29 cellular contexts compared by ENCODE assay signal in the genomic region with DNA sequence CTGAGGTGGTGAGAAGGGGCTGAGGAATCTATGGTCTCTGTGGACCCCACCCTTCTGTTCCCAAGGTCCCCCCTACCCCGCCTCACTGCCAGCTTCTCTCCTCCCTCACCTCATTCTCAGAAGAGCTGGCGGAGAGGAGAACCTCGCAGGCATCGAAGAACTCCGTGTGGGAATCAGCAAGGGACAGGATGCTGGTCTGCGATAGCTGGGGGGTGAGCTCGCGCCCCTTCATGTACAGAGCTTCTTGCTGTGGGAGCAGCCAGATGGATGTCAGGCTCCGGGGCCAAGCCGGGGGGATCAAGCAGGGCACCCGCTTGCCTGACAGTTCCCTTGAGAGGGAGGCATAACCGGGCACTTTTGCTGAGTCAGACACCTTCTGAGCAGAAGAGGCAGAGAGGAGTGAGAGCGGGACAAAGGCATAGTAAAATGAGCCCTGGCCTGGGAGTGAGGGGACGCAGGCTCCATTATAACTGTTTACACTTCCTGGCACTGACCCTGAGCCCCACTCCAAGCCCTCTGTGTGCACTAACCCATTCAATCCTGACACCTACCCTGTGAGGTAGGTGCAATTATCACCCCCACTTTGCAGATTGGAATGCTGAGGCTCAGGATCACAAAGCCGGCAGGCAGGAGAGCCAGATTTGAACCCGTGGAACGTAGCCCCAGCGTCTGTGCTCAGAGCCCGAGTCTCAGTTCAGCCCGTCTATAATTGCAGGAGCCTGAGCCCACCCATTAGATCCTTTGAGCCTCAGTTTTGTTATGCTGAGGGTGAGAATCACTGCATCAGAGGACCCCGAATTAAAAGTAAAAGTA. TPM values are rescaled to one million over a fixed set of nuclear protein-coding genes. Genes with fewer than 3 reads are reported as not detected.
"Had no signal": no experiment of that assay in that cellular context is flagged by ENCODE, and none has a peak within 500 bp of the region (broad histone marks: within the 10 kb centered on the region; RNA-seq: fewer than 3 reads in every experiment).

No MANE protein-coding gene starts in this region.

- DNase-seq: activated CD4-positive, alpha-beta T cell treated with anti-CD3 and anti-CD28 coated beads for 36 hours; activated CD4-positive, CD25-positive, alpha-beta regulatory T cell; activated CD8-positive, alpha-beta memory T cell treated with anti-CD3 and anti-CD28 coated beads, Interleukin-2, amount 10 ng/mL, durations not matched to agents 7 days and 5 days; activated CD8-positive, alpha-beta T cell treated with anti-CD3 and anti-CD28 coated beads, Interleukin-2, amount 10 ng/mL, durations not matched to agents 7 days and 5 days; activated effector memory CD4-positive, alpha-beta T cell treated with anti-CD3 and anti-CD28 coated beads, Interleukin-2, amount 50 U/mL, for 16 hours; activated naive CD4-positive, alpha-beta T cell treated with anti-CD3 and anti-CD28 coated beads for 36 hours; amniotic stem cell; brain microvascular endothelial cell; central memory CD4-positive, alpha-beta T cell; dermis blood vessel endothelial cell; effector CD4-positive, alpha-beta T cell; gastrocnemius medialis; islet precursor cell; left ventricle myocardium inferior; occipital lobe; stimulated activated CD4-positive, alpha-beta T cell treated with anti-CD3 and anti-CD28 coated beads, Interleukin-4, amount 100 ng/mL, for 1 hour; substantia nigra; T-cell; thyroid gland; upper lobe of left lung had no signal

- H3K27me3 ChIP-seq: brain microvascular endothelial cell, gastrocnemius medialis, hepatocyte, thyroid gland, upper lobe of left lung had no signal

- H3K4me3 Mint-ChIP-seq: activated CD4-positive, alpha-beta T cell treated with anti-CD3 and anti-CD28 coated beads for 36 hours; activated CD8-positive, alpha-beta memory T cell treated with anti-CD3 and anti-CD28 coated beads, Interleukin-2, amount 10 ng/mL, durations not matched to agents 7 days and 5 days; activated CD8-positive, alpha-beta T cell treated with anti-CD3 and anti-CD28 coated beads, Interleukin-2, amount 10 ng/mL, durations not matched to agents 7 days and 5 days; activated naive CD4-positive, alpha-beta T cell treated with anti-CD3 and anti-CD28 coated beads for 36 hours; stimulated activated naive CD8-positive, alpha-beta T cell treated with anti-CD3 and anti-CD28 coated beads, Interleukin-15, Interleukin-2, amounts not matched to agents 100 ng/mL and 50 ng/mL, for 24 hours; T-cell; T-helper 2 cell treated with Interferon-gamma antibody and Interleukin-4, amounts not matched to agents 5 μg/mL and 100 μg/mL, for 36 hours had no signal

- H3K4me3 ChIP-seq: gastrocnemius medialis, hepatocyte, left ventricle myocardium inferior, lung, thyroid gland, upper lobe of left lung had no signal

- H3K9me3 ChIP-seq: gastrocnemius medialis, left ventricle myocardium inferior, thyroid gland, upper lobe of left lung had no signal

- H3K27me3 Mint-ChIP-seq: activated CD4-positive, alpha-beta T cell treated with anti-CD3 and anti-CD28 coated beads for 36 hours; activated CD8-positive, alpha-beta memory T cell treated with anti-CD3 and anti-CD28 coated beads, Interleukin-2, amount 10 ng/mL, durations not matched to agents 7 days and 5 days; stimulated activated naive CD8-positive, alpha-beta T cell treated with anti-CD3 and anti-CD28 coated beads, Interleukin-15, Interleukin-2, amounts not matched to agents 100 ng/mL and 50 ng/mL, for 24 hours; T-cell had no signal

- H3K27ac ChIP-seq: brain microvascular endothelial cell, hepatocyte, left ventricle myocardium inferior, thyroid gland, upper lobe of left lung had no signal

- H3K4me2 ChIP-seq: hepatocyte had no signal

- H3K27ac Mint-ChIP-seq: activated CD4-positive, alpha-beta T cell treated with anti-CD3 and anti-CD28 coated beads for 36 hours; activated CD8-positive, alpha-beta memory T cell treated with anti-CD3 and anti-CD28 coated beads, Interleukin-2, amount 10 ng/mL, durations not matched to agents 7 days and 5 days; activated CD8-positive, alpha-beta T cell treated with anti-CD3 and anti-CD28 coated beads, Interleukin-2, amount 10 ng/mL, durations not matched to agents 7 days and 5 days; activated naive CD4-positive, alpha-beta T cell treated with anti-CD3 and anti-CD28 coated beads for 36 hours; stimulated activated naive CD8-positive, alpha-beta T cell treated with anti-CD3 and anti-CD28 coated beads, Interleukin-15, Interleukin-2, amounts not matched to agents 100 ng/mL and 50 ng/mL, for 24 hours; T-cell; T-helper 2 cell treated with Interferon-gamma antibody and Interleukin-4, amounts not matched to agents 5 μg/mL and 100 μg/mL, for 36 hours had no signal

- H3K9me3 Mint-ChIP-seq: activated naive CD4-positive, alpha-beta T cell treated with anti-CD3 and anti-CD28 coated beads for 36 hours; stimulated activated naive CD8-positive, alpha-beta T cell treated with anti-CD3 and anti-CD28 coated beads, Interleukin-15, Interleukin-2, amounts not matched to agents 100 ng/mL and 50 ng/mL, for 24 hours; T-cell; T-helper 2 cell treated with Interferon-gamma antibody and Interleukin-4, amounts not matched to agents 5 μg/mL and 100 μg/mL, for 36 hours had no signal

- ATAC-seq: activated CD4-positive, alpha-beta T cell treated with anti-CD3 and anti-CD28 coated beads for 36 hours; activated CD8-positive, alpha-beta memory T cell treated with anti-CD3 and anti-CD28 coated beads, Interleukin-2, amount 10 ng/mL, durations not matched to agents 7 days and 5 days; activated CD8-positive, alpha-beta T cell treated with anti-CD3 and anti-CD28 coated beads, Interleukin-2, amount 10 ng/mL, durations not matched to agents 7 days and 5 days; gastrocnemius medialis; right cardiac atrium; T-cell had no signal

- H2AFZ ChIP-seq: hepatocyte had no signal

- H3K79me2 ChIP-seq: hepatocyte had no signal

- FAIRE-seq: astrocyte, colon had no signal

RNA-seq across cellular contexts. Expression of a gene that starts 16.2 kb away (rescaled TPM):
- total RNA-seq: dermis blood vessel endothelial cell, epithelial cell of proximal tubule, hepatocyte, occipital lobe, skeletal muscle tissue had no signal
